In the genomic region with DNA sequence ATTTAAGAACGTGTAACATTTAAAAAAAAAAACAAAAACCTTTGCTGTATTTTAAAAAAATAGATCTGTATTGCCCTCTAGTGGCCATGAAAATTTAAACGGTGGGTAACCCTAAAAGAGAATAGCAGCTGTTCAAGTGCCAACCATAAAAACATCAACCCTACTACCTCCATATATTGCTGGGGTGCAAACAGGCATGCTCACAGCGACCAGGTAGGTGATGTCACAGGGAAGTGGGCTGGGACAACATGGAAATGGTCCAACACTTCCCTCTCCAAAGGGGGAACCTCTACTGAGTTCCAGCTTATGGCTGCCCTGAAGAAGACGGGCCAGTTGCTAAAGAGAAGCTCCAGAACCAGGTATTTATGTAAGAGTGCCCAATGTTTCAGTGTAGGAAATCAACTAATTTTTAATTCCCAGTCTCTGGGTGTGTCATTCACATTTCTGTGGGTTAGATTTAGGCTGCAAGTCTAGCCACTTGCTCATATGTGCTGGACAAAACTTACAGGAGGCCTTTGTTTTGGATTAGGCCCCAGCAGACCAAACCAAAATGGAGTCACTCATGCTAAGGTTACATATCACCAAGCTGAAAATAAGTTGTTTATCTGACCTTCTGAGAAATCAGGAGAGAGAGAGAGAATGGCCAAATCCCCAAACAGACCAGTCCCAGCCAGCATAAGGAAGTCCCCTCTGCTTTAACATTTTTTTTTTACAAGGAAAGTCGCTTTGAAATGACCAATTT, we compare ENCODE assay signal across 8 cellular contexts. TPM values are rescaled to one million over a fixed set of nuclear protein-coding genes. Genes with fewer than 3 reads are reported as not detected.
DNase-seq lines count a peak whose midpoint lies in the region; ATAC-seq and TF ChIP-seq lines count a peak whose summit lies in the region.

No MANE protein-coding gene starts in this region.

- no peak overlapping the region for H3K4me3 ChIP-seq in astrocyte of the cerebellum (ENCODE audit: low read depth, low read length)
- H3K4me3 ChIP-seq in right lobe of liver = no peak overlapping the region

- DNase-seq in activated T-cell treated with anti-CD3 and anti-CD28 coated beads, Interleukin-2, amount 50 U/mL, for 72 hours = peak; percentile 3 to 11
- DNase-seq in activated T-cell treated with anti-CD3 and anti-CD28 coated beads, Interleukin-2, amount 50 U/mL, for 48 hours = no peak
- DNase-seq in NCI-H1417 (lab: John Stamatoyannopoulos, UW) = peak; percentile 46 to 80 (median 56)
- DNase-seq in astrocyte of the cerebellum (ENCODE audit: low read depth) = peak; percentile 3
- DNase-seq in right lobe of liver = no peak
- DNase-seq in activated CD4-positive, CD25-positive, alpha-beta regulatory T cell (lab: John Stamatoyannopoulos, UW) = no peak

- no peaks in the 10 kb centered on the region for H3K27me3 ChIP-seq in right lobe of liver

- peaks cover 0 to 5% of the 10 kb centered on the region in 2 donors for H3K9me3 Mint-ChIP-seq in activated T-cell treated with anti-CD3 and anti-CD28 coated beads, Interleukin-2, amount 50 U/mL, for 72 hours

- H3K4me1 Mint-ChIP-seq in activated T-cell treated with anti-CD3 and anti-CD28 coated beads, Interleukin-2, amount 50 U/mL, for 72 hours (ENCODE audit: low read depth) = no peaks in the 10 kb centered on the region

- H3K4me1 ChIP-seq in right lobe of liver = no peaks in the 10 kb centered on the region

- no peak overlapping the region for H3K4me3 Mint-ChIP-seq in activated T-cell treated with anti-CD3 and anti-CD28 coated beads, Interleukin-2, amount 50 U/mL, for 72 hours

- no peaks in the 10 kb centered on the region for H3K9me3 ChIP-seq in right lobe of liver

- no peak overlapping the region for H3K27ac Mint-ChIP-seq in activated T-cell treated with anti-CD3 and anti-CD28 coated beads, Interleukin-2, amount 50 U/mL, for 72 hours

- peaks cover 22% of the 10 kb centered on the region for H3K27me3 Mint-ChIP-seq in activated T-cell treated with anti-CD3 and anti-CD28 coated beads, Interleukin-2, amount 50 U/mL, for 72 hours (ENCODE audit: low read depth)

- no peaks in the 10 kb centered on the region for H3K36me3 ChIP-seq in right lobe of liver

- TF ChIP-seq CTCF in astrocyte of the cerebellum (IDR thresholded peaks at IDR 0.05; ENCODE audit: low read depth, low read length, missing control alignments) = peak; percentile 45
- TF ChIP-seq CTCF in right lobe of liver (IDR thresholded peaks at IDR 0.05) = peak; percentile 21 to 63 (median 52)

- H3K36me3 Mint-ChIP-seq in activated T-cell treated with anti-CD3 and anti-CD28 coated beads, Interleukin-2, amount 50 U/mL, for 72 hours (ENCODE audit: insufficient read depth in 2 of 2) = no peaks in the 10 kb centered on the region

- in situ Hi-C loops in astrocyte of the cerebellum (cut with HindIII; ENCODE audit: low sequenced_read_pairs) = no loop called here

- WGBS in right lobe of liver (ENCODE audit: insufficient coverage, low coverage, low lambda C conversion rate, missing lambda C conversion rate) = 22% methylated on average over 5 of the region's 5 CpGs

- H3K27ac ChIP-seq in right lobe of liver = no peak overlapping the region

- intact Hi-C loops in right lobe of liver (cut with DNase I) = no loop called here

- TF ChIP-seq POLR2A in right lobe of liver (IDR thresholded peaks at IDR 0.05) = no peak

- ATAC-seq in activated T-cell treated with anti-CD3 and anti-CD28 coated beads, Interleukin-2, amount 50 U/mL, for 72 hours (replicated peaks in 1 of 2) = no peak
- ATAC-seq in right lobe of liver (peak in 3 of 4 donors; percentile 54 to 66 (median 64)), HG02885 (IDR thresholded peaks at IDR 0.05; ENCODE audit: poor library complexity, unreplicated experiment) (no peak), HG03457 (IDR thresholded peaks at IDR 0.05; ENCODE audit: unreplicated experiment) (no peak)

RNA-seq across cellular contexts. Expression of gene SKA1, which starts 54.5 kb away (rescaled TPM):
- total RNA-seq in activated T-cell treated with anti-CD3 and anti-CD28 coated beads, Interleukin-2, amount 50 U/mL, for 72 hours = 10 to 100 TPM; 63.2 to 73.1 TPM
- 1 to 10 TPM in 2 of 6 experiments, under 1 TPM in 3, not detected in 1; 0.15 to 1.5 (median 0.75) TPM for total RNA-seq in right lobe of liver

Comparison
In these comparisons a context has a peak if more than half of its experiments do, and no peak if none do; other contexts are left out.
1. DNase-seq: peak in activated T-cell treated with anti-CD3 and anti-CD28 coated beads, Interleukin-2, amount 50 U/mL, for 72 hours (2 of 2), NCI-H1417 (3 of 3) and astrocyte of the cerebellum (single experiment); none in activated T-cell treated with anti-CD3 and anti-CD28 coated beads, Interleukin-2, amount 50 U/mL, for 48 hours (0 of 2), right lobe of liver (0 of 3) and activated CD4-positive, CD25-positive, alpha-beta regulatory T cell (0 of 4).
2. ATAC-seq: peak in right lobe of liver (3 of 4); none in activated T-cell treated with anti-CD3 and anti-CD28 coated beads, Interleukin-2, amount 50 U/mL, for 72 hours (0 of 2), HG02885 (single experiment) and HG03457 (single experiment).
3. RNA of gene SKA1, which starts 54.5 kb away (total RNA-seq): 63.2 to 73.1 TPM in activated T-cell treated with anti-CD3 and anti-CD28 coated beads, Interleukin-2, amount 50 U/mL, for 72 hours; 0.15 to 1.5 TPM in right lobe of liver; every median in the first group is over 10 times any median in the second.